1 cellular context compared by ENCODE assay signal in genomic region chr7:1159933-1160664, GRCh38.
A peak's percentile ranks its signal among the peaks of the same experiment; 100 is the strongest.
TF ChIP-seq lines count a peak whose summit lies in the region.

ZFAND2A (minus strand) TSS chr7:1160196; CDS start chr7:1158212, 1,984 bp downstream.

TF ChIP-seq in HEK293, 187 proteins besides CTCF, POLR2A, EP300 and RAD21 (continued from another document):
- TF ChIP-seq PRDM4 (tag by site-specific recombination; IDR thresholded peaks at IDR 0.05): peak; percentile 11; the same call in 1 of the 2 replicates
- peak; percentile 75; the same call in 1 of the 2 replicates for TF ChIP-seq ZBTB17 (tag by site-specific recombination; IDR thresholded peaks at IDR 0.05)
- TF ChIP-seq ZNF624 (tag by site-specific recombination; IDR thresholded peaks at IDR 0.05): no peak
- no peak for TF ChIP-seq GFI1B (tag by site-specific recombination; IDR thresholded peaks at IDR 0.05)
- TF ChIP-seq ZNF629 (tag by site-specific recombination; IDR thresholded peaks at IDR 0.05): peak; percentile 62
- peak; percentile 53 for TF ChIP-seq ZFHX2 (tag by site-specific recombination; conservative IDR thresholded peaks at IDR 0.05)
- no peak for TF ChIP-seq ZBTB6 (tag by site-specific recombination; IDR thresholded peaks at IDR 0.05)
- peak; percentile 82 for TF ChIP-seq SP2 (tag by site-specific recombination; IDR thresholded peaks at IDR 0.05)
- TF ChIP-seq ZNF768 (tag by site-specific recombination; IDR thresholded peaks at IDR 0.05): no peak
- peak; percentile 26; the same call in 1 of the 2 replicates for TF ChIP-seq SP7 (tag by site-specific recombination; IDR thresholded peaks at IDR 0.05)
- peak; percentile 83 for TF ChIP-seq ZNF394 (tag by site-specific recombination; IDR thresholded peaks at IDR 0.05; ENCODE audit: borderline replicate concordance)
- TF ChIP-seq PATZ1 (tag by site-specific recombination; IDR thresholded peaks at IDR 0.05): peak; percentile 17; the same call in 1 of the 2 replicates
- TF ChIP-seq ATF2 (tag by site-specific recombination; IDR thresholded peaks at IDR 0.05; ENCODE audit: low read depth): no peak
- peak; percentile 50; the same call in 1 of the 2 replicates for TF ChIP-seq ZSCAN30 (tag by site-specific recombination; IDR thresholded peaks at IDR 0.05)
- TF ChIP-seq ZNF76 (tag by site-specific recombination; IDR thresholded peaks at IDR 0.05; ENCODE audit: borderline replicate concordance, low read depth): peak; percentile 55; the same call in 1 of the 2 replicates
- TF ChIP-seq ZNF24 (tag by site-specific recombination; IDR thresholded peaks at IDR 0.05): no peak
- peak; percentile 24; the same call in 1 of the 2 replicates for TF ChIP-seq ZBTB48 (tag by site-specific recombination; IDR thresholded peaks at IDR 0.05)
- TF ChIP-seq SP3 (tag by site-specific recombination; IDR thresholded peaks at IDR 0.05): peak; percentile 62
- TF ChIP-seq ZNF747 (tag by site-specific recombination; IDR thresholded peaks at IDR 0.05): no peak
- TF ChIP-seq KLF9 (tag by site-specific recombination; IDR thresholded peaks at IDR 0.05; ENCODE audit: low read depth): peak; percentile 69
- no peak for TF ChIP-seq ZNF416 (tag by site-specific recombination; IDR thresholded peaks at IDR 0.05)
- TF ChIP-seq ZBTB10 (tag by site-specific recombination; IDR thresholded peaks at IDR 0.05): peak; percentile 67; the same call in 1 of the 2 replicates
- peak; percentile 69; the same call in 1 of the 2 replicates for TF ChIP-seq ZNF777 (tag by site-specific recombination; IDR thresholded peaks at IDR 0.05; ENCODE audit: borderline replicate concordance)
- TF ChIP-seq ZBTB8A (tag by site-specific recombination; IDR thresholded peaks at IDR 0.05): peak; percentile 26; the same call in 1 of the 2 replicates
- peak; percentile 77 for TF ChIP-seq ZXDB (tag by site-specific recombination; IDR thresholded peaks at IDR 0.05)
- TF ChIP-seq ZEB2 (tag by site-specific recombination; IDR thresholded peaks at IDR 0.05): 0 out of 2 replicates have a peak, but pooled peaks have one; percentile 32
- peak; percentile 58; the same call in 1 of the 2 replicates for TF ChIP-seq KLF8 (tag by site-specific recombination; IDR thresholded peaks at IDR 0.05)
- TF ChIP-seq ZNF707 (tag by site-specific recombination; IDR thresholded peaks at IDR 0.05): no peak
- TF ChIP-seq ZNF639 (tag by site-specific recombination; IDR thresholded peaks at IDR 0.05): peak; percentile 17; the same call in 1 of the 2 replicates
- no peak for TF ChIP-seq ZNF214 (tag by site-specific recombination; IDR thresholded peaks at IDR 0.05; ENCODE audit: borderline replicate concordance)
- peak; percentile 63; the same call in 1 of the 2 replicates for TF ChIP-seq ELK4 (IDR thresholded peaks at IDR 0.05; ENCODE audit: borderline replicate concordance, low read depth, low read length)
- TF ChIP-seq ZNF2 (tag by site-specific recombination; IDR thresholded peaks at IDR 0.05): 0 out of 2 replicates have a peak, but pooled peaks have one; percentile 19
TF ChIP-seq in HEK293: peak in this region for 30.
